In the genomic region with DNA sequence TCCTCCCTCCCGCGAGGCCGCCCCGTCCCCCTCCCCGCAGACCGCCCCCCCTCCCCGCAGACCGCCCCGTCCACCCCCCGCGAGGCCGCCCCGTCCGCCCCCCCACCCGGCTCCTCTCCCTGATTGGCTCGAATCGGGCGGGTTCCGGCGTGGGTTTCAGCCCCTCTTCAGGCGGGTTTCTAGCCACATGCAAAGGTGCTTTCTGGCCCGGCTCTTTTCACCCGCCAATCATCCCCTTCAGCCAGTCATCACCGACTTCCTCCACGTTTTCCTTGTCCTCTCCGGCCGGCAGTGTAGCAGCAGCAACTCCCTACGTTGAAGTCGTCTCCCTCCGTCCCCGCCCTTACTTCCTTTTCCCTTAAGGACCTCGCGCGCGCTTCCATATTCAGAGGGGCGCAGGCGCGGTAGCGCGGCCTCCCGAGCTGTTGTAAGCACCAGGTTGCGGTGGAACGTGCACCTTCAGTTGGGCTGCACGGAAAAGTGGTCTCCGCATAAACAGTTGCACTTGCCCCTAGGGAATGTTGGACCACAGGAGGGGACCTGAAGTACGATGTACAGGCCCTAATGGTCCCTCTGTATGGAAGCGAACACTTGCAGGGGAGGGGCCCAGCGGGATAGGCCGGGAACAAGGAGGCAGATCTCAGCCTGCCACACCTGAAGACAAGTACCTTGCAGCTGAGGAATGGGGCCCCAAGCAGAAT, we compare ENCODE assay signal across 8 cellular contexts. TPM values are rescaled to one million over a fixed set of nuclear protein-coding genes. Genes with fewer than 3 reads are reported as not detected.
DNase-seq lines count a peak whose midpoint lies in the region; ATAC-seq and TF ChIP-seq lines count a peak whose summit lies in the region.

No MANE protein-coding gene starts in this region.

- ATAC-seq in HG02678 (IDR thresholded peaks at IDR 0.05; ENCODE audit: unreplicated experiment) (peak; percentile 87), Right ventricle myocardium inferior (peak; percentile 95)
- ATAC-seq in activated naive CD8-positive, alpha-beta T cell treated with anti-CD3 and anti-CD28 coated beads, Interleukin-2, amount 10 ng/mL, durations not matched to agents 7 days and 5 days (ENCODE audit: low read depth) = peak; percentile 88

- TF ChIP-seq POLR2A in ovary (IDR thresholded peaks at IDR 0.05) (peak; percentile 56), thyroid gland (IDR thresholded peaks at IDR 0.05) (peak in 1 of 2 donors; percentile 87)

- no peaks in the 10 kb centered on the region for H3K27me3 Mint-ChIP-seq in activated naive CD8-positive, alpha-beta T cell treated with anti-CD3 and anti-CD28 coated beads, Interleukin-2, amount 10 ng/mL, durations not matched to agents 7 days and 5 days

- H3K36me3 ChIP-seq in ovary (no peaks in the 10 kb centered on the region), thyroid gland (no peaks in the 10 kb centered on the region)

- H3K9me3 ChIP-seq in ovary (no peaks in the 10 kb centered on the region), thyroid gland (no peaks in the 10 kb centered on the region)

- peak overlapping the region; percentile 94 for H3K27ac Mint-ChIP-seq in activated naive CD8-positive, alpha-beta T cell treated with anti-CD3 and anti-CD28 coated beads, Interleukin-2, amount 10 ng/mL, durations not matched to agents 7 days and 5 days

- peak overlapping the region; percentile 95 for H3K4me3 Mint-ChIP-seq in activated naive CD8-positive, alpha-beta T cell treated with anti-CD3 and anti-CD28 coated beads, Interleukin-2, amount 10 ng/mL, durations not matched to agents 7 days and 5 days

- H3K4me1 Mint-ChIP-seq in activated naive CD8-positive, alpha-beta T cell treated with anti-CD3 and anti-CD28 coated beads, Interleukin-2, amount 10 ng/mL, durations not matched to agents 7 days and 5 days = peaks cover 24% of the 10 kb centered on the region

- POLR2A ChIA-PET in activated naive CD8-positive, alpha-beta T cell treated with anti-CD3 and anti-CD28 coated beads, Interleukin-2, amount 10 ng/mL, durations not matched to agents 7 days and 5 days (lab: Charles Lee) = interaction anchor here (1.2 to 4.2 kb wide), 4 partner anchors 49 to 697 kb away, joined by 3 to 25 read pairs (median 10); a partner anchor contains a TSS

- H3K27ac ChIP-seq in ovary (peak overlapping the region in 1 of 2 donors; percentile 69), thyroid gland (peak overlapping the region; percentile 50 to 82 (median 65))

- H3K4me3 ChIP-seq in GM12864 (ENCODE audit: low read depth, low read length) = peak overlapping the region; percentile 80
- peak overlapping the region; percentile 69 for H3K4me3 ChIP-seq in ovary
- peak overlapping the region in 2 of 3 donors; percentile 59 to 85 for H3K4me3 ChIP-seq in thyroid gland (replicated peaks in 1 of 3)

- TF ChIP-seq CTCF in GM12864 (IDR thresholded peaks at IDR 0.05; ENCODE audit: low read depth, low read length, missing control alignments) (no peak), ovary (IDR thresholded peaks at IDR 0.05) (peak in 1 of 3 donors; percentile 4), thyroid gland (IDR thresholded peaks at IDR 0.05) (no peak)

- H3K36me3 Mint-ChIP-seq in activated naive CD8-positive, alpha-beta T cell treated with anti-CD3 and anti-CD28 coated beads, Interleukin-2, amount 10 ng/mL, durations not matched to agents 7 days and 5 days = peaks cover 14% of the 10 kb centered on the region

- intact Hi-C loops in Right ventricle myocardium inferior (cut with DNase I) (loop anchor here (2.0 to 5.0 kb wide), 2 partner anchors 50 to 696 kb away; a partner anchor contains a TSS), ovary (cut with DNase I) (no loop called here), thyroid gland (cut with DNase I) (no loop called here)

- H3K27me3 ChIP-seq in ovary (no peaks in the 10 kb centered on the region), thyroid gland (no peaks in the 10 kb centered on the region)

- H3K4me1 ChIP-seq in ovary (ENCODE audit: insufficient read depth) (no peaks in the 10 kb centered on the region), thyroid gland (peaks cover 0 to 3% of the 10 kb centered on the region in 2 donors)

- no peak for TF ChIP-seq EP300 in ovary (IDR thresholded peaks at IDR 0.05)

- WGBS in ovary, 3 donors = 1 to 2% (median 1%) methylated on average over 43 to 49 of the region's 49 CpGs
- 1 to 2% methylated on average over 29 to 34 of the region's 49 CpGs for WGBS in thyroid gland, 2 donors

- peaks cover 12% of the 10 kb centered on the region for H3K9me3 Mint-ChIP-seq in activated naive CD8-positive, alpha-beta T cell treated with anti-CD3 and anti-CD28 coated beads, Interleukin-2, amount 10 ng/mL, durations not matched to agents 7 days and 5 days

- DNase-seq in GM12864 (ENCODE audit: low read depth) = peak; percentile 98
- peak; percentile 100 for DNase-seq in NCI-H1105 treated with DMSO at 0.1 percent for 48 hours (lab: John Stamatoyannopoulos, UW)
- DNase-seq in SKM-1 treated with dmso at 0.1 percent for 144 hours (lab: John Stamatoyannopoulos, UW; ENCODE audit: unreplicated experiment) = peak; percentile 89
- peak; percentile 87 for DNase-seq in activated naive CD8-positive, alpha-beta T cell treated with anti-CD3 and anti-CD28 coated beads, Interleukin-2, amount 10 ng/mL, durations not matched to agents 7 days and 5 days
- peak; percentile 95 for DNase-seq in Right ventricle myocardium inferior (ENCODE audit: missing footprints)
- DNase-seq in ovary = peak; percentile 92 to 95 (median 94)
- peak; percentile 98 to 99 for DNase-seq in thyroid gland

RNA-seq across cellular contexts. Expression of a gene that starts 44.6 kb away (rescaled TPM):
- total RNA-seq in activated naive CD8-positive, alpha-beta T cell treated with anti-CD3 and anti-CD28 coated beads, Interleukin-2, amount 10 ng/mL, durations not matched to agents 7 days and 5 days = under 1 TPM in 1 of 2 experiments, not detected in 1; 0.11 TPM
- total RNA-seq in Right ventricle myocardium inferior (0.78 TPM), ovary (10 to 100 TPM in 5 of 7 donors, 1 to 10 TPM in 2; 7.7 to 26.2 (median 22.3) TPM), thyroid gland (1 to 10 TPM in 1 of 4 donors, under 1 TPM in 2, not detected in 1; 0.27 to 1.0 (median 0.78) TPM)
- 1 to 10 TPM; 5.1 TPM for polyA plus RNA-seq in ovary

RNA-seq across cellular contexts. Expression of a gene that starts 49.4 kb away (rescaled TPM):
- total RNA-seq in activated naive CD8-positive, alpha-beta T cell treated with anti-CD3 and anti-CD28 coated beads, Interleukin-2, amount 10 ng/mL, durations not matched to agents 7 days and 5 days = 100 to 1,000 TPM; 146 to 147 TPM
- total RNA-seq in Right ventricle myocardium inferior = 58.1 TPM
- total RNA-seq in ovary = 10 to 100 TPM; 16.3 to 77.6 (median 52.1) TPM
- 10 to 100 TPM; 21.5 to 63.7 TPM for polyA plus RNA-seq in ovary
- 10 to 100 TPM; 26.9 to 48.0 (median 33.2) TPM for total RNA-seq in thyroid gland
